Comparison of ENCODE assay signal across 10 cellular contexts in genomic region chr22:26587991-26588613, GRCh38. TPM values are rescaled to one million over a fixed set of nuclear protein-coding genes. Genes with fewer than 3 reads are reported as not detected.
A peak's percentile ranks its signal among the peaks of the same experiment; 100 is the strongest.
DNase-seq lines count a peak whose midpoint lies in the region; ATAC-seq and TF ChIP-seq lines count a peak whose summit lies in the region.
"Had no signal": no experiment of that assay in that cellular context is flagged by ENCODE, and none has a peak within 500 bp of the region (broad histone marks: within the 10 kb centered on the region; RNA-seq: fewer than 3 reads in every experiment).

No MANE protein-coding gene starts in this region.

- H3K4me3 Mint-ChIP-seq in T-helper 1 cell treated with Interleukin-12 subunit alpha and Interleukin-12 subunit beta and Interleukin-4 antibody, amounts not matched to agents 30 μg/mL and 1 μg/mL, for 36 hours = peak overlapping the region; percentile 94
- peak overlapping the region; percentile 85 to 92 for H3K4me3 Mint-ChIP-seq in effector memory CD8-positive, alpha-beta T cell

- H3K36me3 ChIP-seq in PC-3 (ENCODE audit: low read depth, low read length) = no peaks in the 10 kb centered on the region
- H3K36me3 ChIP-seq in skeletal muscle satellite cell (ENCODE audit: insufficient read depth, low read length) = no peaks in the 10 kb centered on the region

- H3K9me3 ChIP-seq in PC-3 (ENCODE audit: low read length) (no peaks in the 10 kb centered on the region), skeletal muscle satellite cell (replicated peaks; ENCODE audit: low read length) (no peaks in the 10 kb centered on the region)

- H3K4me3 ChIP-seq in PC-3 (ENCODE audit: low read length) (no peak overlapping the region), skeletal muscle satellite cell (ENCODE audit: low read length) (peak overlapping the region; percentile 88)

- H3K27ac ChIP-seq in PC-3 (ENCODE audit: low read length) = no peak overlapping the region

- no peaks in the 10 kb centered on the region for H3K27me3 Mint-ChIP-seq in T-helper 1 cell treated with Interleukin-12 subunit alpha and Interleukin-12 subunit beta and Interleukin-4 antibody, amounts not matched to agents 30 μg/mL and 1 μg/mL, for 36 hours (ENCODE audit: low read depth)
- H3K27me3 Mint-ChIP-seq in effector memory CD8-positive, alpha-beta T cell = no peaks in the 10 kb centered on the region

- TSS peak; percentile 49 for BruUV-seq in PC-3 (replicated peaks; lab: Mats Ljungman, UMichigan)

- DNase-seq in T-helper 1 cell (no peak), PC-3 (no peak), middle frontal gyrus (ENCODE audit: extremely low spot score, low spot score) (no peak)
- no peak for DNase-seq in effector memory CD8-positive, alpha-beta T cell
- DNase-seq in activated effector memory CD4-positive, alpha-beta T cell treated with anti-CD3 and anti-CD28 coated beads, Interleukin-2, amount 50 U/mL, for 16 hours = no peak
- DNase-seq: 8988T had no signal

- H3K4me1 ChIP-seq in PC-3 (ENCODE audit: insufficient read depth, low read length) = peaks cover 16% of the 10 kb centered on the region
- H3K4me1 ChIP-seq in skeletal muscle satellite cell (ENCODE audit: control insufficient read depth, insufficient read depth, low read length) = peaks cover 37% of the 10 kb centered on the region

- no peaks in the 10 kb centered on the region for H3F3A ChIP-seq in PC-3 (ENCODE audit: low read length, unreplicated experiment)

- peak overlapping the region; percentile 72 for H3K27ac Mint-ChIP-seq in T-helper 1 cell treated with Interleukin-12 subunit alpha and Interleukin-12 subunit beta and Interleukin-4 antibody, amounts not matched to agents 30 μg/mL and 1 μg/mL, for 36 hours
- H3K27ac Mint-ChIP-seq in effector memory CD8-positive, alpha-beta T cell = peak overlapping the region; percentile 75 to 77

- H3K4me1 Mint-ChIP-seq in T-helper 1 cell treated with Interleukin-12 subunit alpha and Interleukin-12 subunit beta and Interleukin-4 antibody, amounts not matched to agents 30 μg/mL and 1 μg/mL, for 36 hours (ENCODE audit: low read depth) = peaks cover 67% of the 10 kb centered on the region
- H3K4me1 Mint-ChIP-seq in effector memory CD8-positive, alpha-beta T cell (ENCODE audit: low read depth in 2 of 2) = peaks cover 66 to 76% of the 10 kb centered on the region in 2 donors

- peaks cover 27% of the 10 kb centered on the region for H3K36me3 Mint-ChIP-seq in T-helper 1 cell treated with Interleukin-12 subunit alpha and Interleukin-12 subunit beta and Interleukin-4 antibody, amounts not matched to agents 30 μg/mL and 1 μg/mL, for 36 hours (ENCODE audit: low read depth)
- peaks cover 29% of the 10 kb centered on the region for H3K36me3 Mint-ChIP-seq in effector memory CD8-positive, alpha-beta T cell (ENCODE audit: insufficient read depth)

- H3K4me2 ChIP-seq in PC-3 (ENCODE audit: low read length) (no peak overlapping the region), skeletal muscle satellite cell (ENCODE audit: low read length) (peak overlapping the region; percentile 83)

- no peak overlapping the region for H3K9ac ChIP-seq in PC-3 (ENCODE audit: low read length)
- H3K9ac ChIP-seq in skeletal muscle satellite cell (ENCODE audit: low read depth, low read length) = peak overlapping the region; percentile 93

- H2AFZ ChIP-seq in PC-3 (ENCODE audit: low read length) = no peak overlapping the region

- intact Hi-C loops in PC-3 (cut with micrococcal nuclease) = loop anchor here (10.0 kb wide), 1 partner anchor 73 kb away; the partner anchor contains the start of gene TFIP11

- TF ChIP-seq CTCF in PC-3 (conservative IDR thresholded peaks at IDR 0.05; ENCODE audit: low read depth, low read length) = no peak

- CTCF ChIA-PET in PC-3 (lab: Charles Lee) = no interaction called here

- no peaks in the 10 kb centered on the region for H3K27me3 ChIP-seq in PC-3 (ENCODE audit: low read length)
- peaks cover 8% of the 10 kb centered on the region for H3K27me3 ChIP-seq in skeletal muscle satellite cell (ENCODE audit: control insufficient read depth, insufficient read depth, low read length)

- no peaks in the 10 kb centered on the region for H3K9me3 Mint-ChIP-seq in T-helper 1 cell treated with Interleukin-12 subunit alpha and Interleukin-12 subunit beta and Interleukin-4 antibody, amounts not matched to agents 30 μg/mL and 1 μg/mL, for 36 hours
- H3K9me3 Mint-ChIP-seq in effector memory CD8-positive, alpha-beta T cell = no peaks in the 10 kb centered on the region

- H4K20me1 ChIP-seq in PC-3 (ENCODE audit: low read length) = no peaks in the 10 kb centered on the region

- H3K9me2 ChIP-seq in PC-3 (replicated peaks; ENCODE audit: low read length) = no peaks in the 10 kb centered on the region

- H3K79me2 ChIP-seq in PC-3 (ENCODE audit: low read length) = 0 out of 2 replicates have a peak, but pooled peaks cover 3% of the 10 kb centered on the region

- ATAC-seq in PC-3 (no peak), GM18873 (IDR thresholded peaks at IDR 0.05; ENCODE audit: low FRiP score, unreplicated experiment) (no peak)
- ATAC-seq in effector memory CD8-positive, alpha-beta T cell (replicated peaks) = no peak
- ATAC-seq: esophagus mucosa had no signal

- POLR2A ChIA-PET in PC-3 (lab: Charles Lee; ENCODE audit: unreplicated experiment) = no interaction called here

RNA-seq across cellular contexts. Expression of gene TPST2, which starts 1.8 kb away (rescaled TPM):
- total RNA-seq in PC-3 (2014; rRNA removed) = 7.9 and 8.1 TPM in 2 replicates
- total RNA-seq in skeletal muscle satellite cell (2012; rRNA removed) = 15.3 and 17.0 TPM in 2 replicates

RNA-seq across cellular contexts. Expression of gene CRYBB1, which starts 29.7 kb away (rescaled TPM):
- not detected in 2 replicates for total RNA-seq in PC-3 (2014; rRNA removed)
- not detected in 2 replicates for total RNA-seq in skeletal muscle satellite cell (2012; rRNA removed)
- total RNA-seq: esophagus mucosa had no signal

RNA-seq across cellular contexts. Expression of gene CRYBA4, which starts 33.7 kb away (rescaled TPM):
- total RNA-seq in PC-3 (2014; rRNA removed) = not detected in 2 replicates
- not detected in 2 replicates for total RNA-seq in skeletal muscle satellite cell (2012; rRNA removed)
- total RNA-seq: esophagus mucosa had no signal
